Comparison of ENCODE assay signal across 29 cellular contexts in genomic region chr2:128105072-128105471, GRCh38.
"Had no signal": no experiment of that assay in that cellular context is flagged by ENCODE, and none has a peak within 500 bp of the region (broad histone marks: within the 10 kb centered on the region; RNA-seq: fewer than 3 reads in every experiment).

No MANE protein-coding gene starts in this region.

- H3K27ac ChIP-seq: stomach, suprapubic skin, testis, thoracic aorta, thyroid gland, tibial artery, tibial nerve, transverse colon, upper lobe of left lung, upper lobe of right lung, uterus, vagina had no signal

- H3K27me3 ChIP-seq: stomach, suprapubic skin, testis, thyroid gland, tibial artery, tibial nerve, transverse colon, upper lobe of left lung, upper lobe of right lung, uterus, vagina had no signal

- H3K9me3 Mint-ChIP-seq: stimulated activated effector memory CD8-positive, alpha-beta T cell treated with anti-CD3 and anti-CD28 coated beads, Interleukin-12 subunit alpha, Interleukin-12 subunit beta, amount 100 ng/mL, for 72 hours; stimulated activated memory B cell treated with anti-CD40 and anti-IgM and Interleukin-4, amounts not matched to agents 10 μg/mL and 1 μg/mL and 100 μg/mL, for 72 hours; stimulated activated naive B cell treated with anti-CD40 and anti-IgM and Interleukin-4, amounts not matched to agents 10 μg/mL and 1 μg/mL and 100 μg/mL, for 72 hours; stimulated activated naive CD8-positive, alpha-beta T cell treated with anti-CD3 and anti-CD28 coated beads, Interleukin-15, amount 100 ng/mL, for 72 hours; stimulated activated naive CD8-positive, alpha-beta T cell treated with anti-CD3 and anti-CD28 coated beads, Interleukin-15, Interleukin-2, amounts not matched to agents 100 ng/mL and 50 ng/mL, for 24 hours; type B pancreatic cell had no signal

- H3K36me3 ChIP-seq: uterus had no signal

- H3K4me1 Mint-ChIP-seq: stimulated activated naive CD8-positive, alpha-beta T cell treated with anti-CD3 and anti-CD28 coated beads, Interleukin-15, amount 100 ng/mL, for 72 hours had no signal

- DNase-seq: stimulated activated CD4-positive, alpha-beta T cell treated with anti-CD3 and anti-CD28 coated beads, Interleukin-2, amount 100 ng/mL, for 48 hours; stimulated activated CD4-positive, alpha-beta T cell treated with anti-CD3 and anti-CD28 coated beads, Interleukin-4, amount 100 ng/mL, for 1 hour; stimulated activated CD4-positive, alpha-beta T cell treated with anti-CD3 and anti-CD28 coated beads, Interleukin-4, amount 100 ng/mL, for 24 hours; stimulated activated CD4-positive, alpha-beta T cell treated with anti-CD3 and anti-CD28 coated beads, Interleukin-4, amount 100 ng/mL, for 4 hours; stimulated activated CD8-positive, alpha-beta memory T cell treated with anti-CD3 and anti-CD28 coated beads, Interleukin-4, amount 100 ng/mL, for 48 hours; stimulated activated naive B cell treated with anti-CD40 and anti-IgM and Interleukin-4, amounts not matched to agents 10 μg/mL and 1 μg/mL and 100 μg/mL, for 72 hours; stimulated activated naive CD4-positive, alpha-beta T cell; stimulated activated naive CD4-positive, alpha-beta T cell treated with Interleukin-2 at 50 U/mL for 16 hours; stimulated activated naive CD8-positive, alpha-beta T cell treated with anti-CD3 and anti-CD28 coated beads, Interleukin-15, amount 100 ng/mL, for 72 hours; stimulated activated naive CD8-positive, alpha-beta T cell treated with anti-CD3 and anti-CD28 coated beads, Interleukin-15, Interleukin-2, amounts not matched to agents 100 U/mL and 50 U/mL, for 24 hours; stomach; substantia nigra; testis; thyroid gland; tibial artery; transverse colon; trophoblast cell; upper lobe of left lung; upper lobe of right lung; uterus had no signal

- H3K4me1 ChIP-seq: suprapubic skin, testis, thyroid gland, tibial nerve, transverse colon, upper lobe of left lung, upper lobe of right lung, uterus, vagina had no signal

- FAIRE-seq: urothelium cell line had no signal

- ATAC-seq: stimulated activated memory B cell treated with anti-CD40 and anti-IgM and Interleukin-4, amounts not matched to agents 10 μg/mL and 1 μg/mL and 100 μg/mL, for 72 hours; stimulated activated naive B cell treated with anti-CD40 and anti-IgM and Interleukin-4, amounts not matched to agents 10 μg/mL and 1 μg/mL and 100 μg/mL, for 72 hours; stimulated activated naive CD8-positive, alpha-beta T cell treated with anti-CD3 and anti-CD28 coated beads, Interleukin-15, amount 100 ng/mL, for 72 hours; stimulated activated naive CD8-positive, alpha-beta T cell treated with anti-CD3 and anti-CD28 coated beads, Interleukin-15, Interleukin-2, amounts not matched to agents 100 U/mL and 50 U/mL, for 24 hours; upper lobe of right lung had no signal

- H3K4me3 ChIP-seq: stomach, suprapubic skin, testis, thoracic aorta, thyroid gland, tibial artery, tibial nerve, transverse colon, upper lobe of left lung, upper lobe of right lung, uterus, vagina had no signal

- H3K4me3 Mint-ChIP-seq: stimulated activated effector memory CD8-positive, alpha-beta T cell treated with anti-CD3 and anti-CD28 coated beads, Interleukin-12 subunit alpha, Interleukin-12 subunit beta, amount 100 ng/mL, for 72 hours; stimulated activated memory B cell treated with anti-CD40 and anti-IgM and Interleukin-4, amounts not matched to agents 10 μg/mL and 1 μg/mL and 100 μg/mL, for 72 hours; stimulated activated naive B cell treated with anti-CD40 and anti-IgM and Interleukin-4, amounts not matched to agents 10 μg/mL and 1 μg/mL and 100 μg/mL, for 72 hours; stimulated activated naive CD8-positive, alpha-beta T cell treated with anti-CD3 and anti-CD28 coated beads, Interleukin-15, amount 100 ng/mL, for 72 hours; stimulated activated naive CD8-positive, alpha-beta T cell treated with anti-CD3 and anti-CD28 coated beads, Interleukin-15, Interleukin-2, amounts not matched to agents 100 ng/mL and 50 ng/mL, for 24 hours; type B pancreatic cell had no signal

- H3K27ac Mint-ChIP-seq: stimulated activated effector memory CD8-positive, alpha-beta T cell treated with anti-CD3 and anti-CD28 coated beads, Interleukin-12 subunit alpha, Interleukin-12 subunit beta, amount 100 ng/mL, for 72 hours; stimulated activated memory B cell treated with anti-CD40 and anti-IgM and Interleukin-4, amounts not matched to agents 10 μg/mL and 1 μg/mL and 100 μg/mL, for 72 hours; stimulated activated naive B cell treated with anti-CD40 and anti-IgM and Interleukin-4, amounts not matched to agents 10 μg/mL and 1 μg/mL and 100 μg/mL, for 72 hours; stimulated activated naive CD8-positive, alpha-beta T cell treated with anti-CD3 and anti-CD28 coated beads, Interleukin-15, amount 100 ng/mL, for 72 hours; stimulated activated naive CD8-positive, alpha-beta T cell treated with anti-CD3 and anti-CD28 coated beads, Interleukin-15, Interleukin-2, amounts not matched to agents 100 ng/mL and 50 ng/mL, for 24 hours; type B pancreatic cell had no signal

- H3K27me3 Mint-ChIP-seq: stimulated activated memory B cell treated with anti-CD40 and anti-IgM and Interleukin-4, amounts not matched to agents 10 μg/mL and 1 μg/mL and 100 μg/mL, for 72 hours; stimulated activated naive B cell treated with anti-CD40 and anti-IgM and Interleukin-4, amounts not matched to agents 10 μg/mL and 1 μg/mL and 100 μg/mL, for 72 hours; stimulated activated naive CD8-positive, alpha-beta T cell treated with anti-CD3 and anti-CD28 coated beads, Interleukin-15, amount 100 ng/mL, for 72 hours; stimulated activated naive CD8-positive, alpha-beta T cell treated with anti-CD3 and anti-CD28 coated beads, Interleukin-15, Interleukin-2, amounts not matched to agents 100 ng/mL and 50 ng/mL, for 24 hours; type B pancreatic cell had no signal

- H3K9me3 ChIP-seq: stomach, suprapubic skin, testis, thoracic aorta, thyroid gland, tibial artery, tibial nerve, transverse colon, upper lobe of left lung, upper lobe of right lung, uterus, vagina had no signal
